In the genomic region with DNA sequence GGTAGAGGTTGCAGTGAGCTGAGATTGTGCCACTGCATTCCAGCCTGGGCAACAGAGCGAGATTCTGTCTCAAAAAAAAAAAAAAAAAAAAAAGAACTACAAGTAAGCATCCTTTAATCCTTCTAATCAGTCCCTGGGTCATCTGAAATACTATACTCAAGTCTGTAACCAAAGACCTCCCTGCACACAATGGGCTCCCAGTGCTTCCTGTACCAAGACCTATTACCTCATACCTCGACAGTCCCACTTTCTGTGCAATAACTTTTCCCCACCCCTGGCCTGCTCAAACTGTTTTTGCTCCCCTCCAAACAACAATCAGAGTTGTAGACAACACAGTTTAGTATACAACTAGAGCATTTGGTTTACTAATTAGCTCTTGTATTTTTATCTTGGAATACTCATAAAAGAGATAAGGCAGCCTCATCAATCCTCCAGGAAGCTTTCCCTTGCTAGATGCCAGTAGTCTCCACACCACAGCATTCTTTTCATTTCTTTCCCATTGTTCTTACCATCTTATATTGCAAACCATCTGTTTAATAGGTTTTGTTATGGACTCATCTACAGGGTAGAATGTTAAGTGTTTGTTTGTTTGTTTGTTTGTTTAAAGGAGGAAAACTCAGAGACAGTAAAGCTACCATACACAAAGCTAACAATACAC, we compare ENCODE assay signal across 25 cellular contexts. TPM values are rescaled to one million over a fixed set of nuclear protein-coding genes. Genes with fewer than 3 reads are reported as not detected.
DNase-seq lines count a peak whose midpoint lies in the region; ATAC-seq, FAIRE-seq and TF ChIP-seq lines count a peak whose summit lies in the region.
"Had no signal": no experiment of that assay in that cellular context is flagged by ENCODE, and none has a peak within 500 bp of the region (broad histone marks: within the 10 kb centered on the region; RNA-seq: fewer than 3 reads in every experiment).

No MANE protein-coding gene starts in this region.

- H3K4me1 Mint-ChIP-seq in Calu3 (ENCODE audit: low read depth, unreplicated experiment) = peaks cover 39% of the 10 kb centered on the region
- H3K4me1 Mint-ChIP-seq in activated CD4-positive, alpha-beta memory T cell treated with anti-CD3 and anti-CD28 coated beads for 36 hours (ENCODE audit: low read depth) = peaks cover 2% of the 10 kb centered on the region

- intact Hi-C loops in Calu3 (cut with micrococcal nuclease; ENCODE audit: unreplicated experiment) = loop anchor here (2.0 to 5.0 kb wide), 3 partner anchors 35 to 197 kb away; no protein-coding TSS in a partner anchor
- intact Hi-C loops in activated CD4-positive, alpha-beta memory T cell treated with anti-CD3 and anti-CD28 coated beads for 36 hours (cut with micrococcal nuclease) = loop anchor here (5.0 kb wide), 1 partner anchor 525 kb away; a partner anchor contains a TSS

- no CpG with 5 or more reads among the region's 2 CpGs for WGBS in mesendoderm (ENCODE audit: extremely low coverage, insufficient coverage, low lambda C conversion rate)

- H3K56ac ChIP-seq in mesendoderm (ENCODE audit: low read length) = no peak overlapping the region

- H2BK120ac ChIP-seq in mesendoderm (ENCODE audit: low read depth, low read length) = no peak overlapping the region

- H2BK15ac ChIP-seq in mesendoderm (replicated peaks; ENCODE audit: low read depth) = no peak overlapping the region

- H3K9me3 Mint-ChIP-seq in Calu3 (ENCODE audit: low read depth, unreplicated experiment) = no peaks in the 10 kb centered on the region
- no peaks in the 10 kb centered on the region for H3K9me3 Mint-ChIP-seq in activated CD4-positive, alpha-beta memory T cell treated with anti-CD3 and anti-CD28 coated beads for 36 hours
- H3K9me3 Mint-ChIP-seq: activated CD4-positive, alpha-beta T cell treated with anti-CD3 and anti-CD28 coated beads, Interleukin-2, amount 10 ng/mL, durations not matched to agents 24 days and 14 days; neural crest cell; stimulated activated naive CD8-positive, alpha-beta T cell treated with anti-CD3 and anti-CD28 coated beads, Interleukin-15, amount 100 ng/mL, for 72 hours had no signal

- FAIRE-seq in TTC549 (lab: Jason Lieb, UNC) (peak; percentile 89), RCC 7860 (lab: Jason Lieb, UNC) (no peak)
- FAIRE-seq: GM12892 had no signal

- no peak overlapping the region for H3K9ac ChIP-seq in HUES48 (ENCODE audit: low read depth, low read length)
- H3K9ac ChIP-seq in mesendoderm (ENCODE audit: low read length) = no peak overlapping the region

- no peaks in the 10 kb centered on the region for H3K36me3 Mint-ChIP-seq in Calu3 (ENCODE audit: insufficient read depth, unreplicated experiment)
- H3K36me3 Mint-ChIP-seq in activated CD4-positive, alpha-beta memory T cell treated with anti-CD3 and anti-CD28 coated beads for 36 hours = no peaks in the 10 kb centered on the region

- no peaks in the 10 kb centered on the region for H3K79me2 ChIP-seq in mesendoderm (ENCODE audit: control insufficient read depth, insufficient read depth, low read length)

- no peak overlapping the region for H3K27ac Mint-ChIP-seq in Calu3 (ENCODE audit: unreplicated experiment)
- H3K27ac Mint-ChIP-seq in activated CD4-positive, alpha-beta memory T cell treated with anti-CD3 and anti-CD28 coated beads for 36 hours = no peak overlapping the region
- H3K27ac Mint-ChIP-seq: activated CD4-positive, alpha-beta T cell treated with anti-CD3 and anti-CD28 coated beads, Interleukin-2, amount 10 ng/mL, durations not matched to agents 24 days and 14 days; B cell; progenitor cell of endocrine pancreas; stimulated activated naive CD8-positive, alpha-beta T cell treated with anti-CD3 and anti-CD28 coated beads, Interleukin-15, amount 100 ng/mL, for 72 hours had no signal

- no peak overlapping the region for H4K8ac ChIP-seq in mesendoderm (ENCODE audit: low read depth, low read length)

- H3K23ac ChIP-seq in mesendoderm (ENCODE audit: low read length) = no peak overlapping the region

- H3K79me1 ChIP-seq in mesendoderm (ENCODE audit: low read length) = no peaks in the 10 kb centered on the region

- H3K36me3 ChIP-seq in HUES48 (ENCODE audit: control insufficient read depth, insufficient read depth, low read length) (no peaks in the 10 kb centered on the region), mesendoderm (ENCODE audit: control insufficient read depth, insufficient read depth, low read length) (no peaks in the 10 kb centered on the region)
- H3K36me3 ChIP-seq: transverse colon had no signal

- H3K4me1 ChIP-seq in HUES48 (ENCODE audit: control insufficient read depth, insufficient read depth, low read length) (peaks cover 10% of the 10 kb centered on the region; the same call in 1 of the 2 replicates), mesendoderm (ENCODE audit: control insufficient read depth, low read depth, low read length) (no peaks in the 10 kb centered on the region)
- H3K4me1 ChIP-seq: transverse colon had no signal

- H3K4ac ChIP-seq in mesendoderm (ENCODE audit: low read depth, low read length) = no peak overlapping the region

- H4K5ac ChIP-seq in mesendoderm (ENCODE audit: low read length) = no peak overlapping the region

- H3K4me2 ChIP-seq in mesendoderm (ENCODE audit: low read length) = no peak overlapping the region

- TF ChIP-seq CTCF in Calu3 (IDR thresholded peaks at IDR 0.05; ENCODE audit: unreplicated experiment) = no peak

- H3K27me3 Mint-ChIP-seq in Calu3 (ENCODE audit: unreplicated experiment) = peaks cover 30% of the 10 kb centered on the region
- peaks cover 19% of the 10 kb centered on the region for H3K27me3 Mint-ChIP-seq in activated CD4-positive, alpha-beta memory T cell treated with anti-CD3 and anti-CD28 coated beads for 36 hours

- H3K4me3 ChIP-seq in HUES48 (ENCODE audit: low read depth, low read length) (peak overlapping the region; percentile 36; the same call in 1 of the 2 replicates), mesendoderm (ENCODE audit: low read length) (no peak overlapping the region)
- H3K4me3 ChIP-seq: skin epidermis, transverse colon had no signal

- ATAC-seq in GM19463 (IDR thresholded peaks at IDR 0.05; ENCODE audit: unreplicated experiment) = no peak
- ATAC-seq: left lobe of liver; stimulated activated naive CD8-positive, alpha-beta T cell treated with anti-CD3 and anti-CD28 coated beads, Interleukin-15, amount 100 ng/mL, for 72 hours had no signal

- DNase-seq in Calu3 = peak; percentile 34
- DNase-seq in mesendoderm = peak; percentile 34
- DNase-seq in NCI-H1105 treated with DMSO at 0.1 percent for 48 hours (lab: John Stamatoyannopoulos, UW) = no peak
- DNase-seq in activated CD4-positive, alpha-beta memory T cell treated with anti-CD3 and anti-CD28 coated beads for 36 hours = no peak
- DNase-seq in RCC 7860 (ENCODE audit: low spot score) = no peak
- DNase-seq: activated CD4-positive, alpha-beta T cell treated with anti-CD3 and anti-CD28 coated beads, Interleukin-2, amount 10 ng/mL, durations not matched to agents 24 days and 14 days; activated CD8-positive, alpha-beta memory T cell treated with anti-CD3 and anti-CD28 coated beads, Interleukin-2, amount 50 U/mL, for 48 hours; activated gamma-delta T cell; amniotic stem cell; central memory CD4-positive, alpha-beta T cell; erythroblast; NCI-H1092 treated with DMSO at 0.1 percent for 48 hours; NCI-H345; NK-92 treated with Interleukin-12 subunit alpha and Interleukin-12 subunit beta, amount 100 ng/mL, for 24 hours; stimulated activated naive CD8-positive, alpha-beta T cell treated with anti-CD3 and anti-CD28 coated beads, Interleukin-15, amount 100 ng/mL, for 72 hours; transverse colon had no signal

- H3K27ac ChIP-seq in HUES48 (ENCODE audit: low read depth, low read length) (no peak overlapping the region), mesendoderm (ENCODE audit: low read depth, low read length) (no peak overlapping the region)
- H3K27ac ChIP-seq: skin epidermis, transverse colon had no signal

- H2AK5ac ChIP-seq in mesendoderm (ENCODE audit: low read length) = no peak overlapping the region

- no peak overlapping the region for H2BK5ac ChIP-seq in mesendoderm (ENCODE audit: low read length)

- POLR2A ChIA-PET in activated CD4-positive, alpha-beta memory T cell treated with anti-CD3 and anti-CD28 coated beads for 36 hours (lab: Charles Lee) = interaction anchor here (1.2 kb wide), 1 partner anchor 197 kb away, joined by 5 read pairs; no protein-coding TSS in a partner anchor

- peaks cover 3% of the 10 kb centered on the region; the same call in 1 of the 2 replicates for H3K27me3 ChIP-seq in HUES48 (ENCODE audit: control insufficient read depth, insufficient read depth, low read length)
- peaks cover 2% of the 10 kb centered on the region for H3K27me3 ChIP-seq in mesendoderm (ENCODE audit: insufficient read depth, low read length, poor library complexity)

- BruUV-seq in Calu3 (replicated peaks; lab: Mats Ljungman, UMichigan) = no TSS peak

- H3K9me3 ChIP-seq in HUES48 (ENCODE audit: control insufficient read depth, insufficient read depth, low read length) = no peaks in the 10 kb centered on the region
- H3K9me3 ChIP-seq: transverse colon had no signal

- CTCF ChIA-PET in Calu3 (lab: Charles Lee) = interaction anchor here (0.7 to 1.0 kb wide), 3 partner anchors 11 to 253 kb away, joined by 3 to 7 read pairs (median 6); no protein-coding TSS in a partner anchor
- CTCF ChIA-PET in activated CD4-positive, alpha-beta memory T cell treated with anti-CD3 and anti-CD28 coated beads for 36 hours (lab: Charles Lee) = interaction anchor here (0.6 to 7.8 kb wide), 8 partner anchors 12 to 973 kb away, joined by 3 to 221 read pairs (median 14); no protein-coding TSS in a partner anchor

- no peak overlapping the region for H3K18ac ChIP-seq in mesendoderm (ENCODE audit: low read length)

- H3K4me3 Mint-ChIP-seq in Calu3 (ENCODE audit: low read depth, unreplicated experiment) = no peak overlapping the region
- no peak overlapping the region for H3K4me3 Mint-ChIP-seq in activated CD4-positive, alpha-beta memory T cell treated with anti-CD3 and anti-CD28 coated beads for 36 hours
- H3K4me3 Mint-ChIP-seq: activated CD4-positive, alpha-beta T cell treated with anti-CD3 and anti-CD28 coated beads, Interleukin-2, amount 10 ng/mL, durations not matched to agents 24 days and 14 days; B cell; neural crest cell; stimulated activated naive CD8-positive, alpha-beta T cell treated with anti-CD3 and anti-CD28 coated beads, Interleukin-15, amount 100 ng/mL, for 72 hours had no signal

RNA-seq across cellular contexts. Expression of a gene that starts 19.2 kb away (rescaled TPM):
- total RNA-seq in Calu3 (2022) = 11.7 and 12.9 TPM in 2 replicates
- polyA plus RNA-seq in mesendoderm (2013, experiment 1 of 2) = 7.8 TPM
- polyA plus RNA-seq in mesendoderm (2013, experiment 2 of 2) = 7.9 TPM
- 10 to 100 TPM; 19.6 to 19.7 TPM for total RNA-seq in activated CD4-positive, alpha-beta memory T cell treated with anti-CD3 and anti-CD28 coated beads for 36 hours

RNA-seq across cellular contexts. Expression of a gene that starts 45.0 kb away (rescaled TPM):
- total RNA-seq in Calu3 (2022) = 57.8 and 70.2 TPM in 2 replicates
- polyA plus RNA-seq in mesendoderm (2013, experiment 1 of 2) = 153 TPM
- polyA plus RNA-seq in mesendoderm (2013, experiment 2 of 2) = 151 TPM
- 10 to 100 TPM; 67.1 to 67.4 TPM for total RNA-seq in activated CD4-positive, alpha-beta memory T cell treated with anti-CD3 and anti-CD28 coated beads for 36 hours

Comparison
In these comparisons a context has a peak if more than half of its experiments do, and no peak if none do; other contexts are left out.
1. DNase-seq: peak in Calu3 (single experiment) and mesendoderm (single experiment); none in NCI-H1105 treated with DMSO at 0.1 percent for 48 hours (single experiment), activated CD4-positive, alpha-beta memory T cell treated with anti-CD3 and anti-CD28 coated beads for 36 hours (single experiment) and RCC 7860 (single experiment).